8 cellular contexts compared by ENCODE assay signal in the genomic region with DNA sequence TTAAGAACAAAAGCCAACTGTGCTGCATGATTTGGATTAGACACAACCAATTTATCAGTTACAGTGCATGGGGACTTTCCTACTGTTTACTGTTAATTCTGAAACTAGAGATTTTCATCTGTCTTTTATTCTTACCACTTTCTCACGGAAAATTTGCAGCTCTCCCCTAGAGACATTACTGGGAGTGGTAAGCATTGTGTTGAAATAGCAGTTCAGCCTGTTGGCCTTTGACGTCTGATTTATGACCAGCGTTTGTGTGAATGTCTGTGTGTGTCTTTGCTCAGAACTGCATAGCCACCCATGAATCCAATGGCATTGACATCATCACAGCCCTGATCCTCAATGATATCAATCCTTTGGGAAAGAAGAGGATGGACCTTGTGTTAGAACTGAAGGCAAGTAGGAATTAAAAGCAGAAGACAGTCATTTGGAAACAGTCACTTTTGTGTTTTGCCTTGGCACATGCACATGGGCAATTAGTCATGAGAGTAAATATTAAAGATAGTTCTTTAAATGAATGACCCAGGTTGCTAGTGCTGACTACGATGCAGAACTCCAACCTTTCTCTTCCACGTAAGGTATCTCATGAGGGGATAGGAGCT.
DNase-seq lines count a peak whose midpoint lies in the region; ATAC-seq lines count a peak whose summit lies in the region.

No MANE protein-coding gene starts in this region.

- DNase-seq in NCI-H69 (lab: John Stamatoyannopoulos, UW) (peak; percentile 82), foreskin melanocyte (peak; percentile 27), caudate nucleus (lab: John Stamatoyannopoulos, UW) (no peak), CD1c-positive myeloid dendritic cell (ENCODE audit: extremely low spot score) (no peak), NCI-H187 treated with DMSO at 0.1 percent for 48 hours (lab: John Stamatoyannopoulos, UW) (no peak), NCI-H1105 (lab: John Stamatoyannopoulos, UW) (no peak)

- H3K27ac ChIP-seq in caudate nucleus (ENCODE audit: low read depth, low read length), result no peak overlapping the region

- ATAC-seq in GM18511 (IDR thresholded peaks at IDR 0.05; ENCODE audit: unreplicated experiment), result peak; percentile 86
- ATAC-seq in GM21737 (IDR thresholded peaks at IDR 0.05; ENCODE audit: unreplicated experiment), result peak; percentile 89

Comparison
In these comparisons a context has a peak if more than half of its experiments do, and no peak if none do; other contexts are left out.
1. DNase-seq: peak in NCI-H69 (single experiment) and foreskin melanocyte (single experiment); none in caudate nucleus (0 of 61), CD1c-positive myeloid dendritic cell (single experiment), NCI-H187 treated with DMSO at 0.1 percent for 48 hours (single experiment) and NCI-H1105 (single experiment).